Comparison of ENCODE assay signal across 8 cellular contexts in the genomic region with DNA sequence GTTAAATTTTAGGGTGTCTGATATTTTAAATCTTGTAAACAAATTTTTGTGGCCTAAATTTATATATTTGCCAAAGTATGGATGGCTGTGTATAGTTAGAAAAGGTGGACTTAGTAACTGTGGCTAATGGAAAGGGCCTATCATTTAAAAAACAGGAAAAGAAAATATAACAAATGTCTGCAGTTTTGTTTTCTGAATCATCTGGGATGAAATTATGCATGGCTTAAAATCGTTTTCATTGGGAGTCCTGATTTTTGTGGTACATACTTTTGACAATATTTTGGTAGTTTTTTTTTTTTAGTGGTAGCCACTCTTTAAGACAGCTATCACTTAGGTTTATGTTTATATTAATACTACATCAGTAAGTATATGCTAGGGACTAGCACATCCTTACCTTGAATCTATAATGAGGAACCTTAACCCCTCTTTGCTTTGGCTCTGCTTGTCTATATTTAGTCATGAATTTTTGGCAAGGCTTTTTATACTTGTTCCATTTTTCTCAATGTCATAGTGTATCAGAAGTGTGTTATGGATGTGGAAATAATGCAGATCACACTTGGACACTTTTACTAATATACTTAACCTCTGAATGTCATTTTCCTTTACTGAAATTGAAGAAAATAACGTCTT. TPM values are rescaled to one million over a fixed set of nuclear protein-coding genes. Genes with fewer than 3 reads are reported as not detected.
DNase-seq lines count a peak whose midpoint lies in the region; ATAC-seq, FAIRE-seq and TF ChIP-seq lines count a peak whose summit lies in the region.

No MANE protein-coding gene starts in this region.

- 2% methylated on average over 2 of the region's 2 CpGs for WGBS in K562 (ENCODE audit: insufficient coverage, low coverage, missing lambda C conversion rate)
- 38% methylated on average over 1 of the region's 2 CpGs for WGBS in mesenchymal stem cell

- H3K4me3 ChIP-seq in right atrium auricular region (peak overlapping the region; percentile 22 to 83), K562 (peak overlapping the region; percentile 75), mesenchymal stem cell (ENCODE audit: insufficient read depth in 1 of 2, low read depth in 1 of 2, low read length in 2 of 2) (peak overlapping the region in 1 of 2 experiments; percentile 85)

- H3K23ac ChIP-seq in mesenchymal stem cell (ENCODE audit: low read length in 2 of 2), result no peak overlapping the region

- H3K18ac ChIP-seq in mesenchymal stem cell (ENCODE audit: low read depth in 1 of 2, low read length in 2 of 2), result no peak overlapping the region

- ATAC-seq in K562 (0 out of 3 replicates have a peak, but pooled peaks have one; percentile 0), GM19463 (IDR thresholded peaks at IDR 0.05; ENCODE audit: unreplicated experiment) (no peak), GM19351 (IDR thresholded peaks at IDR 0.05; ENCODE audit: unreplicated experiment) (no peak)

- intact Hi-C loops in cardiac septum (cut with DNase I), result loop anchor here (5.0 kb wide), 1 partner anchor 169 kb away; no protein-coding TSS in a partner anchor
- intact Hi-C loops in K562 (cut with micrococcal nuclease), result loop anchor here (5.0 kb wide), 2 partner anchors 69 to 99 kb away; no protein-coding TSS in a partner anchor

- H3K9ac ChIP-seq in K562 (ENCODE audit: insufficient read depth in 1 of 2, low read depth in 2 of 2, low read length in 2 of 2) (peak overlapping the region in 1 of 2 experiments; percentile 95; a peak in 3 of 4 replicates), mesenchymal stem cell (ENCODE audit: low read length) (peak overlapping the region; percentile 98)

- no peaks in the 10 kb centered on the region for H3K9me3 ChIP-seq in right atrium auricular region
- no peaks in the 10 kb centered on the region for H3K9me3 ChIP-seq in K562 (replicated peaks; ENCODE audit: control insufficient read depth, insufficient read depth, low read depth, low read length)
- no peaks in the 10 kb centered on the region for H3K9me3 ChIP-seq in mesenchymal stem cell (ENCODE audit: control insufficient read depth, low read length)

- H3K4ac ChIP-seq in mesenchymal stem cell (ENCODE audit: low read depth in 1 of 2, low read length in 2 of 2), result no peak overlapping the region

- H4K8ac ChIP-seq in mesenchymal stem cell (ENCODE audit: low read length), result no peak overlapping the region

- no peak overlapping the region for H2AK5ac ChIP-seq in mesenchymal stem cell (ENCODE audit: low read length, severe bottlenecking)

- in situ Hi-C loops in K562 (cut with MboI), result no loop called here

- H2BK5ac ChIP-seq in mesenchymal stem cell (ENCODE audit: low read depth, low read length, poor library complexity, severe bottlenecking), result no peak overlapping the region

- peaks cover 0 to 59% of the 10 kb centered on the region in 2 donors for H3K4me1 ChIP-seq in right atrium auricular region
- peaks cover 7 to 8% of the 10 kb centered on the region in 2 experiments; a peak in 3 of 5 replicates for H3K4me1 ChIP-seq in K562 (replicated peaks in 1 of 2; ENCODE audit: control insufficient read depth in 2 of 2, insufficient read depth in 2 of 2, low read length in 2 of 2)
- H3K4me1 ChIP-seq in mesenchymal stem cell (ENCODE audit: control insufficient read depth, insufficient read depth, low read depth, low read length), result peaks cover 7% of the 10 kb centered on the region

- POLR2A ChIA-PET in K562 (lab: Yijun Ruan, JAX) (interaction anchor here (0.6 to 1.4 kb wide), 7 partner anchors 8 to 44 kb away, joined by 3 to 5 read pairs (median 4); no protein-coding TSS in a partner anchor), HEK293T (lab: Yijun Ruan, JAX) (interaction anchor here (1.1 kb wide), 1 partner anchor 44 kb away, joined by 5 read pairs; no protein-coding TSS in a partner anchor)

- peaks cover 98% of the 10 kb centered on the region for H3K79me2 ChIP-seq in K562 (ENCODE audit: control insufficient read depth, insufficient read depth, low read length)

- peaks cover 3% of the 10 kb centered on the region for H4K20me1 ChIP-seq in K562 (replicated peaks; ENCODE audit: control insufficient read depth, insufficient read depth, low read length)

- H3K27me3 ChIP-seq in right atrium auricular region (no peaks in the 10 kb centered on the region), K562 (ENCODE audit: control insufficient read depth in 2 of 2, insufficient read depth in 2 of 2, low read length in 2 of 2) (no peaks in the 10 kb centered on the region), mesenchymal stem cell (ENCODE audit: control insufficient read depth in 1 of 2, insufficient read depth in 1 of 2, low read length in 2 of 2) (no peaks in the 10 kb centered on the region)

- TF ChIP-seq EP300 in K562 (IDR thresholded peaks at IDR 0.05; ENCODE audit: low read length), result no peak

- CTCF ChIA-PET in K562 (lab: Yijun Ruan, JAX; ENCODE audit: low intra/inter-chr PET ratio), result no interaction called here
- CTCF ChIA-PET in HEK293T (lab: Yijun Ruan, JAX), result interaction anchor here (0.7 kb wide), 1 partner anchor 363 kb away, joined by 5 read pairs; no protein-coding TSS in a partner anchor

- peak overlapping the region; percentile 66 for H3K4me2 ChIP-seq in K562 (ENCODE audit: insufficient read depth, low read length)
- H3K4me2 ChIP-seq in mesenchymal stem cell (ENCODE audit: low read length, poor library complexity, severe bottlenecking), result no peak overlapping the region

- TF ChIP-seq RAD21 in K562 (CRISPR knock-in tag; conservative IDR thresholded peaks at IDR 0.05 in 1 of 2, IDR thresholded peaks at IDR 0.05 in 1 of 2), result no peak

- BruUV-seq in K562 (replicated peaks; lab: Mats Ljungman, UMichigan), result no TSS peak

- DNase-seq in right atrium auricular region (ENCODE audit: low spot score) (no peak), cardiac septum (ENCODE audit: low spot score) (no peak), K562 (ENCODE audit: extremely low read depth in 1 of 4, low spot score in 3 of 4) (no peak), mesenchymal stem cell (no peak), HEK293T (ENCODE audit: extremely low spot score) (no peak), NOMO-1 treated with DMSO at 0.1 percent for 48 hours (lab: John Stamatoyannopoulos, UW; ENCODE audit: unreplicated experiment) (no peak)

- H2BK15ac ChIP-seq in mesenchymal stem cell (ENCODE audit: low read depth, poor library complexity, severe bottlenecking), result no peak overlapping the region

- no peak overlapping the region for H4K91ac ChIP-seq in mesenchymal stem cell (ENCODE audit: low read length)

- H3K9me1 ChIP-seq in K562 (ENCODE audit: control insufficient read depth, insufficient read depth, low read length), result no peaks in the 10 kb centered on the region

- no peak overlapping the region for H2BK12ac ChIP-seq in mesenchymal stem cell (ENCODE audit: low read length in 2 of 2)

- no peak for FAIRE-seq in K562 (lab: Jason Lieb, UNC)

- H3K79me1 ChIP-seq in mesenchymal stem cell (replicated peaks; ENCODE audit: low read length, poor library complexity, severe bottlenecking), result peaks cover 6% of the 10 kb centered on the region

- no peak overlapping the region for H2BK120ac ChIP-seq in mesenchymal stem cell (ENCODE audit: low read depth, low read length)

- H3K36me3 ChIP-seq in right atrium auricular region, result no peaks in the 10 kb centered on the region
- peaks cover 15% of the 10 kb centered on the region; the same call in 1 of the 3 replicates for H3K36me3 ChIP-seq in K562 (ENCODE audit: control insufficient read depth, insufficient read depth, low read length)
- H3K36me3 ChIP-seq in mesenchymal stem cell (ENCODE audit: control insufficient read depth in 1 of 2, insufficient read depth in 2 of 2, low read depth in 1 of 2, low read length in 2 of 2), result peaks cover 3 to 10% of the 10 kb centered on the region in 2 experiments

- TF ChIP-seq CTCF in right atrium auricular region (IDR thresholded peaks at IDR 0.05), result no peak
- no peak for TF ChIP-seq CTCF in K562 (IDR thresholded peaks at IDR 0.05 in 2 of 3, conservative IDR thresholded peaks at IDR 0.05 in 1 of 3; ENCODE audit: insufficient read depth in 2 of 3, low read depth in 1 of 3, low read length in 3 of 3)

- no peak for TF ChIP-seq POLR2A in K562 (conservative IDR thresholded peaks at IDR 0.05)

- no peak overlapping the region for H2AFZ ChIP-seq in K562 (ENCODE audit: low read depth, low read length)
- H2AFZ ChIP-seq in mesenchymal stem cell (ENCODE audit: low read depth, low read length), result no peak overlapping the region

- no peak overlapping the region for H3K14ac ChIP-seq in mesenchymal stem cell (ENCODE audit: low read length in 2 of 2)

- H3K27ac ChIP-seq in right atrium auricular region (peak overlapping the region; percentile 98 to 99), K562 (ENCODE audit: extremely low read depth, low read depth, low read length) (peak overlapping the region; percentile 52; the same call in 2 of the 3 replicates), mesenchymal stem cell (ENCODE audit: low read length, poor library complexity, severe bottlenecking) (no peak overlapping the region)

TF ChIP-seq in HEK293T, 16 proteins besides CTCF, POLR2A, EP300 and RAD21:
- no peak for TF ChIP-seq FOXM1 (IDR thresholded peaks at IDR 0.05; ENCODE audit: borderline replicate concordance)
- TF ChIP-seq FOXA1 (IDR thresholded peaks at IDR 0.05), result no peak

RNA-seq across cellular contexts. Expression of a gene that starts 5.6 kb away (rescaled TPM):
- total RNA-seq in right atrium auricular region, result 10 to 100 TPM; 43.9 to 44.6 TPM
- total RNA-seq in cardiac septum, result 61.1 TPM
- 166 and 348 TPM in 2 replicates for total RNA-seq in K562 (2011; cell fraction: chromatin; rRNA removed; ENCODE audit: low replicate concordance)
- 89.6 and 106 TPM in 2 replicates for total RNA-seq in K562 (2011; cell fraction: nucleolus; rRNA removed)
- 226 and 418 TPM in 2 replicates for total RNA-seq in K562 (2011; cell fraction: nucleoplasm; rRNA removed)
- 19.3 and 21.3 TPM in 2 replicates for total RNA-seq in K562 (2014; rRNA removed)
- total RNA-seq in K562 (2014; rRNA removed; fragmentation: Illumina TruSeq; extraction: Trizol), result 32.9 and 37.6 TPM in 2 replicates
- total RNA-seq in K562 (2015; rRNA removed; fragmentation: Illumina TruSeq; extraction: Trizol), result 33.7 and 34.3 TPM in 2 replicates
- 48.6 and 50.5 TPM in 2 replicates for total RNA-seq in K562 (2021)
- polyA plus RNA-seq in K562 (2011; rRNA removed), result 20.5 and 20.7 TPM in 2 replicates
- polyA plus RNA-seq in K562 (2011; cell fraction: cytosol; rRNA removed), result 16.9 and 20.5 TPM in 2 replicates
- polyA plus RNA-seq in K562 (2011; cell fraction: nucleus; rRNA removed), result 46.8 and 68.6 TPM in 2 replicates
- polyA plus RNA-seq in K562 (2012), result 25.9 and 27.1 TPM in 2 replicates
- 26.2 and 30.1 TPM in 2 replicates for polyA plus RNA-seq in K562 (2014; fragmentation: Illumina TruSeq; extraction: Trizol)
- 10 to 100 TPM; 12.5 to 25.8 TPM for polyA plus RNA-seq in K562 (2014; fragmentation: Nextera tagmentation; extraction: Ambion mirVana)
- polyA plus RNA-seq in K562 (2014; rRNA removed), result 21.8 and 22.3 TPM in 2 replicates
- 81.8 and 86.3 TPM in 2 replicates for polyA minus RNA-seq in K562 (2011; rRNA and poly(A)+ RNA removed)
- 64.9 and 82.5 TPM in 2 replicates for polyA minus RNA-seq in K562 (2011; cell fraction: cytosol; rRNA and poly(A)+ RNA removed)
- polyA minus RNA-seq in K562 (2011; cell fraction: nucleus; rRNA and poly(A)+ RNA removed), result 157 and 175 TPM in 2 replicates
- polyA plus RNA-seq in mesenchymal stem cell (2013, experiment 1 of 2), result 32.3 TPM
- 31.6 TPM for polyA plus RNA-seq in mesenchymal stem cell (2013, experiment 2 of 2)
